In genomic region chr2:129936334-129936934, GRCh38 we compare ENCODE assay signal across 9 cellular contexts. TPM values are rescaled to one million over a fixed set of nuclear protein-coding genes. Genes with fewer than 3 reads are reported as not detected.
DNase-seq lines count a peak whose midpoint lies in the region; ATAC-seq and TF ChIP-seq lines count a peak whose summit lies in the region.
"Had no signal": no experiment of that assay in that cellular context is flagged by ENCODE, and none has a peak within 500 bp of the region (broad histone marks: within the 10 kb centered on the region; RNA-seq: fewer than 3 reads in every experiment).

No MANE protein-coding gene starts in this region.

- no peak overlapping the region for H3K4me3 ChIP-seq in RWPE2 (ENCODE audit: severe bottlenecking)

- H3K27me3 ChIP-seq in RWPE2 (ENCODE audit: insufficient read depth, poor library complexity, severe bottlenecking) = peaks cover 6% of the 10 kb centered on the region

- H3K27me3 Mint-ChIP-seq in activated CD4-positive, alpha-beta memory T cell treated with anti-CD3 and anti-CD28 coated beads for 36 hours = peaks cover 17% of the 10 kb centered on the region

- no peak overlapping the region for H3K4me3 Mint-ChIP-seq in activated CD4-positive, alpha-beta memory T cell treated with anti-CD3 and anti-CD28 coated beads for 36 hours

- H3K27ac ChIP-seq in RWPE2 (ENCODE audit: poor library complexity, severe bottlenecking) = no peak overlapping the region

- DNase-seq in DMS79 treated with DMSO at 0.1 percent for 48 hours (lab: John Stamatoyannopoulos, UW) (peak; percentile 64), RWPE2 (ENCODE audit: low spot score) (no peak), iPS-NIHi7 (ENCODE audit: extremely low spot score) (peak; percentile 34)
- DNase-seq in activated CD4-positive, alpha-beta memory T cell treated with anti-CD3 and anti-CD28 coated beads for 36 hours = no peak

- peak; percentile 55 for TF ChIP-seq CTCF in RWPE2 (IDR thresholded peaks at IDR 0.05; ENCODE audit: poor library complexity, severe bottlenecking)

- POLR2A ChIA-PET in activated CD4-positive, alpha-beta memory T cell treated with anti-CD3 and anti-CD28 coated beads for 36 hours (lab: Charles Lee) = no interaction called here

- peak; percentile 79 for ATAC-seq in GM21723 (IDR thresholded peaks at IDR 0.05; ENCODE audit: unreplicated experiment)
- ATAC-seq in RWPE2 (ENCODE audit: low read depth) = peak; percentile 55; the same call in 2 of the 3 replicates
- no peak for ATAC-seq in HG02759 (IDR thresholded peaks at IDR 0.05; ENCODE audit: unreplicated experiment)
- ATAC-seq in HG03097 (IDR thresholded peaks at IDR 0.05; ENCODE audit: low FRiP score, unreplicated experiment) = no peak
- ATAC-seq in HG02973 (IDR thresholded peaks at IDR 0.05; ENCODE audit: unreplicated experiment) = no peak

- H3K36me3 Mint-ChIP-seq in activated CD4-positive, alpha-beta memory T cell treated with anti-CD3 and anti-CD28 coated beads for 36 hours = no peaks in the 10 kb centered on the region

- no peaks in the 10 kb centered on the region for H3K9me3 ChIP-seq in RWPE2 (ENCODE audit: severe bottlenecking)

- no peaks in the 10 kb centered on the region for H3K4me1 Mint-ChIP-seq in activated CD4-positive, alpha-beta memory T cell treated with anti-CD3 and anti-CD28 coated beads for 36 hours (ENCODE audit: low read depth)

- no peaks in the 10 kb centered on the region for H3K9me3 Mint-ChIP-seq in activated CD4-positive, alpha-beta memory T cell treated with anti-CD3 and anti-CD28 coated beads for 36 hours

- CTCF ChIA-PET in activated CD4-positive, alpha-beta memory T cell treated with anti-CD3 and anti-CD28 coated beads for 36 hours (lab: Charles Lee) = no interaction called here

- intact Hi-C loops in activated CD4-positive, alpha-beta memory T cell treated with anti-CD3 and anti-CD28 coated beads for 36 hours (cut with micrococcal nuclease) = no loop called here

- no peaks in the 10 kb centered on the region for H3K4me1 ChIP-seq in RWPE2 (ENCODE audit: insufficient read depth, poor library complexity, severe bottlenecking)

- H3K27ac Mint-ChIP-seq in activated CD4-positive, alpha-beta memory T cell treated with anti-CD3 and anti-CD28 coated beads for 36 hours = no peak overlapping the region

- no peaks in the 10 kb centered on the region for H3K36me3 ChIP-seq in RWPE2 (ENCODE audit: low read depth)

RNA-seq across cellular contexts. Expression of gene RAB6C, which starts 43.0 kb away (rescaled TPM):
- not detected for total RNA-seq in activated CD4-positive, alpha-beta memory T cell treated with anti-CD3 and anti-CD28 coated beads for 36 hours
- total RNA-seq: pulmonary artery endothelial cell had no signal

Comparison
In these comparisons a context has a peak if more than half of its experiments do, and no peak if none do; other contexts are left out.
1. DNase-seq: peak in DMS79 treated with DMSO at 0.1 percent for 48 hours (single experiment) and iPS-NIHi7 (single experiment); none in RWPE2 (single experiment) and activated CD4-positive, alpha-beta memory T cell treated with anti-CD3 and anti-CD28 coated beads for 36 hours (single experiment).
2. ATAC-seq: peak in GM21723 (single experiment) and RWPE2 (single experiment); none in HG02759 (single experiment), HG03097 (single experiment) and HG02973 (single experiment).